In genomic region chr16:69926241-69926640, GRCh38 we compare ENCODE assay signal across 1 cellular context.
TF ChIP-seq lines count a peak whose summit lies in the region.

No MANE protein-coding gene starts in this region.

TF ChIP-seq in WTC11, 78 proteins besides CTCF, POLR2A, EP300 and RAD21 (continued from another document):
- TF ChIP-seq ZNF425 (CRISPR knock-in tag; conservative IDR thresholded peaks at IDR 0.05) (no peak), ZNF263 (CRISPR knock-in tag; IDR thresholded peaks at IDR 0.05; ENCODE audit: low read depth) (no peak), MYBL2 (CRISPR knock-in tag; IDR thresholded peaks at IDR 0.05) (no peak)
TF ChIP-seq in WTC11: peak in this region for 0.
